ENCODE assay signal across 8 cellular contexts in genomic region chr2:231680992-231681852, GRCh38. TPM values are rescaled to one million over a fixed set of nuclear protein-coding genes. Genes with fewer than 3 reads are reported as not detected.
A peak's percentile ranks its signal among the peaks of the same experiment; 100 is the strongest.
DNase-seq lines count a peak whose midpoint lies in the region; ATAC-seq and TF ChIP-seq lines count a peak whose summit lies in the region.

No MANE protein-coding gene starts in this region.

- peaks cover 23% of the 10 kb centered on the region for H3K79me2 ChIP-seq in neural progenitor cell (ENCODE audit: low read depth)

- H3K9me3 Mint-ChIP-seq in activated naive CD4-positive, alpha-beta T cell treated with anti-CD3 and anti-CD28 coated beads, Interleukin-2, amount 50 U/mL, for 72 hours, result no peaks in the 10 kb centered on the region
- H3K9me3 Mint-ChIP-seq in neural progenitor cell, result no peaks in the 10 kb centered on the region

- no peaks in the 10 kb centered on the region for H4K20me1 ChIP-seq in neural progenitor cell (ENCODE audit: low read depth)

- H3K9ac ChIP-seq in HUES6 (ENCODE audit: low read length) (peak overlapping the region; percentile 99), neural progenitor cell (peak overlapping the region; percentile 35)

- H3K4me1 ChIP-seq in HUES6 (ENCODE audit: control insufficient read depth, insufficient read depth, low read length) (peaks cover 37% of the 10 kb centered on the region), neural progenitor cell (peaks cover 24% of the 10 kb centered on the region)

- ATAC-seq in GM21390 (IDR thresholded peaks at IDR 0.05; ENCODE audit: unreplicated experiment), result peak; percentile 75
- ATAC-seq in activated naive CD4-positive, alpha-beta T cell treated with anti-CD3 and anti-CD28 coated beads, Interleukin-2, amount 50 U/mL, for 72 hours, result peak; percentile 12 to 52

- H3K36me3 ChIP-seq in HUES6 (ENCODE audit: control insufficient read depth, insufficient read depth, low read length), result no peaks in the 10 kb centered on the region
- H3K36me3 ChIP-seq in neural progenitor cell, result no peaks in the 10 kb centered on the region

- peaks cover 48% of the 10 kb centered on the region for H3F3A ChIP-seq in neural progenitor cell (ENCODE audit: low read depth)

- H2AFZ ChIP-seq in neural progenitor cell (replicated peaks), result no peak overlapping the region

- H3K36me3 Mint-ChIP-seq in activated naive CD4-positive, alpha-beta T cell treated with anti-CD3 and anti-CD28 coated beads, Interleukin-2, amount 50 U/mL, for 72 hours, result peaks cover 5% of the 10 kb centered on the region in 2 donors
- no peaks in the 10 kb centered on the region for H3K36me3 Mint-ChIP-seq in neural progenitor cell

- H3K9me3 ChIP-seq in HUES6 (ENCODE audit: control insufficient read depth, insufficient read depth, low read depth, low read length) (no peaks in the 10 kb centered on the region), neural progenitor cell (ENCODE audit: low read depth) (no peaks in the 10 kb centered on the region)

- no peak for TF ChIP-seq CTCF in neural progenitor cell (IDR thresholded peaks at IDR 0.05)

- H3K4me2 ChIP-seq in neural progenitor cell, result peak overlapping the region; percentile 85

- peak overlapping the region; percentile 86 for H3K4me3 Mint-ChIP-seq in neural progenitor cell

- peak overlapping the region; percentile 100 for H3K27ac ChIP-seq in HUES6 (ENCODE audit: low read depth, low read length)
- peak overlapping the region; percentile 98 for H3K27ac ChIP-seq in neural progenitor cell

- H3K4me1 Mint-ChIP-seq in neural progenitor cell, result peaks cover 31% of the 10 kb centered on the region

- H3K27ac Mint-ChIP-seq in activated naive CD4-positive, alpha-beta T cell treated with anti-CD3 and anti-CD28 coated beads, Interleukin-2, amount 50 U/mL, for 72 hours, result peak overlapping the region in 1 of 2 donors; percentile 65
- H3K27ac Mint-ChIP-seq in neural progenitor cell, result peak overlapping the region; percentile 97

- H3K4me3 ChIP-seq in HUES6 (ENCODE audit: low read depth, low read length), result peak overlapping the region; percentile 69
- H3K4me3 ChIP-seq in neural progenitor cell, result peak overlapping the region; percentile 60

- H3K27me3 Mint-ChIP-seq in neural progenitor cell (ENCODE audit: insufficient read depth, low read depth), result peaks cover 21% of the 10 kb centered on the region

- peak; percentile 91 for DNase-seq in ELR (ENCODE audit: low read depth)
- DNase-seq in activated naive CD4-positive, alpha-beta T cell treated with anti-CD3 and anti-CD28 coated beads, Interleukin-2, amount 50 U/mL, for 72 hours (ENCODE audit: low spot score in 2 of 2), result no peak
- peak; percentile 90 for DNase-seq in globus pallidus (ENCODE audit: low spot score)
- DNase-seq in neural progenitor cell (ENCODE audit: low spot score), result peak; percentile 97
- DNase-seq in activated gamma-delta T cell treated with Interleukin-2 at 50 U/mL for 16 hours, result no peak
- no peak for DNase-seq in NCI-H1092 (lab: John Stamatoyannopoulos, UW)

- H3K27me3 ChIP-seq in HUES6 (ENCODE audit: control insufficient read depth, insufficient read depth, low read length) (no peaks in the 10 kb centered on the region), neural progenitor cell (no peaks in the 10 kb centered on the region)

RNA-seq across cellular contexts. Expression of gene PTMA, which starts 27.1 kb away (rescaled TPM):
- 1,000 to 10,000 TPM; 1,703 to 2,175 TPM for total RNA-seq in activated naive CD4-positive, alpha-beta T cell treated with anti-CD3 and anti-CD28 coated beads, Interleukin-2, amount 50 U/mL, for 72 hours
- total RNA-seq in neural progenitor cell (ENCODE audit: low replicate concordance), result 1,850 and 2,102 TPM in 2 replicates

Comparison
In these comparisons a context has a peak if more than half of its experiments do, and no peak if none do; other contexts are left out.
1. DNase-seq: peak in ELR (single experiment), globus pallidus (single experiment) and neural progenitor cell (single experiment); none in activated naive CD4-positive, alpha-beta T cell treated with anti-CD3 and anti-CD28 coated beads, Interleukin-2, amount 50 U/mL, for 72 hours (0 of 2), activated gamma-delta T cell treated with Interleukin-2 at 50 U/mL for 16 hours (single experiment) and NCI-H1092 (single experiment).